10 cellular contexts compared by ENCODE assay signal in the genomic region with DNA sequence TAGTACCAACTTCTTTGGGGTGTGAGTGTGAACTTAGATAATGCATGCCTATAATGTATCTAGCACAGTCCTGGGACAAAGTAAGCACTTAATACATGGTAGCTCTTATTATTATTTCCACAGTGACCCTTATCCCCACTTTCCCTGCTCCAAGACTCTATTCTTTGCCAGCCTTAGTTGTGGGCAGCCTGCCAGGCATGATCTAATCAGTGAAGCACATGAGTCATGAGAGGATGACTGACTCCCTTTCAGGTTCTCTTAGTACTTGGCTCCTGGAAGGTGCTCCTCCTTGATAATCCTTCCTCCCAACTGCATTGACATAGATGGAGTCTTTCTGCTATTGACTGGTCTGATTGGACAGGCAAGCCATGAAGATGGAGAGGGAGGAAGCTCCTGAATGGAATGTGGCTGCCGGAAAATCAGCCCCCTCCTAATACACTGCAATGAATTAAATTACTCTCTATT. TPM values are rescaled to one million over a fixed set of nuclear protein-coding genes. Genes with fewer than 3 reads are reported as not detected.
DNase-seq lines count a peak whose midpoint lies in the region; ATAC-seq and TF ChIP-seq lines count a peak whose summit lies in the region.
"Had no signal": no experiment of that assay in that cellular context is flagged by ENCODE, and none has a peak within 500 bp of the region (broad histone marks: within the 10 kb centered on the region; RNA-seq: fewer than 3 reads in every experiment).

No MANE protein-coding gene starts in this region.

- peak overlapping the region; percentile 52 for H3K4me2 ChIP-seq in osteoblast (ENCODE audit: insufficient read depth, low read length)

- H4K20me1 ChIP-seq in osteoblast (ENCODE audit: insufficient read depth, low read length) = no peaks in the 10 kb centered on the region

- H3K9me3 ChIP-seq in osteoblast (ENCODE audit: low read depth, low read length) = no peaks in the 10 kb centered on the region

- H3K79me2 ChIP-seq in osteoblast (ENCODE audit: insufficient read depth, low read length) = no peaks in the 10 kb centered on the region

- DNase-seq in Daoy (ENCODE audit: low read depth) = peak; percentile 97
- DNase-seq in NCI-H2171 (lab: John Stamatoyannopoulos, UW) = peak; percentile 49
- peak; percentile 98 for DNase-seq in dermis blood vessel endothelial cell
- DNase-seq in osteoblast (ENCODE audit: insufficient read length, low spot score, missing footprints) = peak; percentile 44
- no peak for DNase-seq in activated CD8-positive, alpha-beta memory T cell treated with anti-CD3 and anti-CD28 coated beads for 24 hours
- DNase-seq: activated CD4-positive, alpha-beta T cell treated with anti-CD3 and anti-CD28 coated beads for 4 hours; naive B cell had no signal

- no peak for TF ChIP-seq CTCF in osteoblast (IDR thresholded peaks at IDR 0.05; ENCODE audit: extremely low read depth, low read depth, low read length)

- no peak for ATAC-seq in GM19395 (IDR thresholded peaks at IDR 0.05; ENCODE audit: unreplicated experiment)
- ATAC-seq in HG03135 (IDR thresholded peaks at IDR 0.05; ENCODE audit: unreplicated experiment) = no peak
- ATAC-seq in HG03457 (IDR thresholded peaks at IDR 0.05; ENCODE audit: unreplicated experiment) = no peak

- H2AFZ ChIP-seq in osteoblast (ENCODE audit: low read length) = no peak overlapping the region

- H3K4me1 ChIP-seq in osteoblast (ENCODE audit: insufficient read depth, low read length) = peaks cover 16% of the 10 kb centered on the region

- H3K27me3 ChIP-seq in osteoblast (ENCODE audit: insufficient read depth, low read length) = no peaks in the 10 kb centered on the region

- H3K36me3 ChIP-seq in osteoblast (ENCODE audit: insufficient read depth, low read length) = no peaks in the 10 kb centered on the region

- H3K27ac ChIP-seq in osteoblast (ENCODE audit: low read depth, low read length) = peak overlapping the region; percentile 47

- H3K4me3 ChIP-seq in osteoblast (ENCODE audit: insufficient read depth, low read length) = no peak overlapping the region

RNA-seq across cellular contexts. Expression of gene GNG12, which starts 17.4 kb away (rescaled TPM):
- 209 and 231 TPM in 2 replicates for total RNA-seq in Daoy (2014; rRNA removed; shearing (Covaris generic))
- total RNA-seq in dermis blood vessel endothelial cell = 182 and 256 TPM in 2 replicates
- 204 and 219 TPM in 2 replicates for total RNA-seq in osteoblast
